ENCODE assay signal across 28 cellular contexts in genomic region chr4:144685916-144686315, GRCh38. TPM values are rescaled to one million over a fixed set of nuclear protein-coding genes. Genes with fewer than 3 reads are reported as not detected.
"Had no signal": no experiment of that assay in that cellular context is flagged by ENCODE, and none has a peak within 500 bp of the region (broad histone marks: within the 10 kb centered on the region; RNA-seq: fewer than 3 reads in every experiment).

No MANE protein-coding gene starts in this region.

- H3K27me3 ChIP-seq: ascending aorta, body of pancreas, MG63 had no signal

- H3K36me3 ChIP-seq: ascending aorta, MG63 had no signal

- H3K4me3 ChIP-seq: ascending aorta, body of pancreas, MG63 had no signal

- H3K27ac ChIP-seq: ascending aorta, body of pancreas had no signal

- H3K9me3 ChIP-seq: ascending aorta, body of pancreas, MG63 had no signal

- ATAC-seq: activated CD4-positive, CD25-positive, alpha-beta regulatory T cell treated with anti-CD3 and anti-CD28 coated beads, Interleukin-2, amount 50 U/mL, for 24 hours; activated CD8-positive, alpha-beta T cell treated with anti-CD3 and anti-CD28 coated beads for 36 hours; activated T-cell treated with anti-CD3 and anti-CD28 coated beads, Interleukin-2, amount 50 U/mL, for 72 hours; body of pancreas; PC-3 had no signal

- DNase-seq: activated CD4-positive, alpha-beta T cell treated with anti-CD3 and anti-CD28 coated beads for 4 hours; activated CD8-positive, alpha-beta memory T cell treated with anti-CD3 and anti-CD28 coated beads, Interleukin-2, amount 50 U/mL, for 4 hours; activated CD8-positive, alpha-beta T cell treated with anti-CD3 and anti-CD28 coated beads for 36 hours; activated naive CD4-positive, alpha-beta T cell treated with anti-CD3 and anti-CD28 coated beads, Interleukin-2, amount 50 U/mL, for 16 hours; activated T-cell treated with anti-CD3 and anti-CD28 coated beads, Interleukin-2, amount 50 U/mL, for 72 hours; amniotic stem cell; body of pancreas; central memory CD4-positive, alpha-beta T cell; MG63; MV-4-11; NCI-H1092 treated with DMSO at 0.1 percent for 48 hours; NCI-H1417 treated with DMSO at 0.1 percent for 48 hours; NCI-H1694; NCI-H2029; NCI-H2107; NCI-H2171 treated with DMSO at 0.1 percent for 48 hours; NCI-H226; NCI-H526 treated with DMSO at 0.1 percent for 48 hours; NCI-H82; PC-3; SHP77 treated with DMSO at 0.1 percent for 48 hours; T-helper 1 cell had no signal

- H3K4me1 ChIP-seq: ascending aorta had no signal

- FAIRE-seq: bronchial epithelial cell, RCC 7860 had no signal

RNA-seq across cellular contexts. Expression of gene HHIP, which starts 40.0 kb away (rescaled TPM):
- total RNA-seq: activated CD8-positive, alpha-beta T cell treated with anti-CD3 and anti-CD28 coated beads for 36 hours; activated T-helper 2 cell treated with anti-CD3 and anti-CD28 coated beads, Interferon-gamma antibody, Interleukin-2, Interleukin-4, amounts not matched to agents 10 μg/mL and 5 μg/mL and 100 μg/mL, durations not matched to agents 14 hours and 24 hours and 36 hours; bronchial epithelial cell; T-helper 2 cell treated with Interferon-gamma antibody and Interleukin-4, amounts not matched to agents 100 ng/mL and 5 ng/mL, for 36 hours had no signal
